8 cellular contexts compared by ENCODE assay signal in the genomic region with DNA sequence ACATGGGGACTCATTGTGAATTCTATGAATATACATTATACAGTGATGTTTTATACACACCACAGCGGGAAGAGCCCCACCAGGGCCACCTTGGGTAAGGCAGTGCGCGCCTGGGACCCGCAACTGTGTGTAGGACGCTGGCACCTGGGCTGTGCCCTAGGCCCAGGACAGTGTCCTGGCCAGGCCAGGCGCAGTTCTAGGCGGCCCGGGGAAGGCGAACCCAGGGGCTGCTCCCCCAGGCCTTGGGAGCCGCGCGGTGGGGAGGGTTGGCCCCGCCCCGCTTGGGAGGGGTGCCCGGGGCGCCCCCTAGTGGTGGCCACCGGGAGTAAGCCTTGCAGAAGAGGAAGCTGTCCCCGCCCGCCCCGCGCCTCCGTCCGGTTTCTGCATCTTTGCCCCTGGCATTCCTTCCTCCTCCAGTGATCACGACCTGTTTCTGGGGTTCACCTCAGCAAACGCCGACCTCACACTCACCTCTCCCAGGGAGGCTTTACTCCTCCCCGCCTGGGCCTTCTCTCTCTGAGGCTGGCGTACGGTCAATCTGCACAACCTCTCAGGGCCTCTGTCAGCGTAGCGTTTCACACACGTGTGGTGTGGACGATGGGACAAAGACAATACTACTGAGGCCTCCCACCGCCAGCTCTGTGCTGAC. TPM values are rescaled to one million over a fixed set of nuclear protein-coding genes. Genes with fewer than 3 reads are reported as not detected.
DNase-seq lines count a peak whose midpoint lies in the region; ATAC-seq and TF ChIP-seq lines count a peak whose summit lies in the region.

No MANE protein-coding gene starts in this region.

- peak in 1 of 2 donors; percentile 17 for TF ChIP-seq EP300 in tibial nerve (IDR thresholded peaks at IDR 0.05)

- peak overlapping the region; percentile 90 for H4K8ac ChIP-seq in trophoblast cell (ENCODE audit: low read depth, low read length)

- H3K4me1 ChIP-seq in HUES6 (ENCODE audit: control insufficient read depth, insufficient read depth, low read length) (peaks cover 18% of the 10 kb centered on the region), trophoblast cell (ENCODE audit: control insufficient read depth in 1 of 2, insufficient read depth in 2 of 2, low read length in 2 of 2) (peaks cover 7 to 9% of the 10 kb centered on the region in 2 experiments), tibial nerve (peaks cover 0 to 12% (median 6%) of the 10 kb centered on the region in 4 donors)

- H3K4me3 ChIP-seq in HUES6 (ENCODE audit: low read depth, low read length) (peak overlapping the region; percentile 49), trophoblast cell (ENCODE audit: low read depth, low read length) (no peak overlapping the region), tibial nerve (peak overlapping the region in 3 of 4 donors; percentile 3 to 38 (median 27))

- H3K9ac ChIP-seq in HUES6 (ENCODE audit: low read length) = peak overlapping the region; percentile 56
- H3K9ac ChIP-seq in trophoblast cell (ENCODE audit: low read length) = no peak overlapping the region

- peak overlapping the region; percentile 22 for H3K4ac ChIP-seq in trophoblast cell (ENCODE audit: low read depth, low read length)

- DNase-seq in AG09319 (ENCODE audit: extremely low read depth, low read depth) (no peak), SHP77 (lab: John Stamatoyannopoulos, UW) (peak; percentile 62 to 69), Right ventricle myocardium inferior (ENCODE audit: missing footprints) (peak; percentile 95), trophoblast cell (peak; percentile 59 to 81), tibial nerve (ENCODE audit: low spot score in 2 of 2) (peak; percentile 64 to 68)
- peak; percentile 79 for DNase-seq in activated gamma-delta T cell treated with anti-CD3 and anti-CD28 coated beads, Interleukin-2, amount 50 U/mL, for 16 hours (ENCODE audit: low read depth)

- intact Hi-C loops in Right ventricle myocardium inferior (cut with DNase I) = no loop called here

- H3K36me3 ChIP-seq in HUES6 (ENCODE audit: control insufficient read depth, insufficient read depth, low read length) = no peaks in the 10 kb centered on the region
- H3K36me3 ChIP-seq in trophoblast cell (ENCODE audit: control insufficient read depth in 1 of 2, insufficient read depth in 2 of 2, low read length in 2 of 2) = no peaks in the 10 kb centered on the region
- no peaks in the 10 kb centered on the region for H3K36me3 ChIP-seq in tibial nerve

- TF ChIP-seq CTCF in AG09319 (IDR thresholded peaks at IDR 0.05; ENCODE audit: low read depth, low read length) = peak; percentile 86
- peak; percentile 98 to 99 (median 98) for TF ChIP-seq CTCF in tibial nerve (IDR thresholded peaks at IDR 0.05)

- peak overlapping the region; percentile 54 for H3K4me2 ChIP-seq in trophoblast cell (ENCODE audit: low read length)

- WGBS in trophoblast cell (ENCODE audit: extremely low coverage, insufficient coverage, insufficient read length) = no CpG with 5 or more reads among the region's 34 CpGs
- WGBS in tibial nerve, 2 donors = 9 to 16% methylated on average over 17 to 34 of the region's 34 CpGs

- no peaks in the 10 kb centered on the region for H3K9me3 ChIP-seq in HUES6 (ENCODE audit: control insufficient read depth, insufficient read depth, low read depth, low read length)
- no peaks in the 10 kb centered on the region for H3K9me3 ChIP-seq in trophoblast cell (ENCODE audit: insufficient read depth, low read depth, low read length)
- no peaks in the 10 kb centered on the region for H3K9me3 ChIP-seq in tibial nerve

- H2AFZ ChIP-seq in trophoblast cell (ENCODE audit: insufficient read depth, low read length, poor library complexity) = peak overlapping the region; percentile 94

- peak overlapping the region; percentile 77 for H2BK120ac ChIP-seq in trophoblast cell (ENCODE audit: insufficient read depth, low read length, poor library complexity)

- no peak overlapping the region for H3K23ac ChIP-seq in trophoblast cell (ENCODE audit: low read length)

- H2AK5ac ChIP-seq in trophoblast cell (ENCODE audit: low read length) = no peak overlapping the region

- no peak overlapping the region for H3K27ac ChIP-seq in HUES6 (ENCODE audit: low read depth, low read length)
- no peak overlapping the region for H3K27ac ChIP-seq in trophoblast cell (ENCODE audit: low read depth, low read length)
- peak overlapping the region in 3 of 4 donors; percentile 58 to 80 (median 59) for H3K27ac ChIP-seq in tibial nerve

- H4K91ac ChIP-seq in trophoblast cell (ENCODE audit: low read depth, low read length) = peak overlapping the region; percentile 60

- H3K14ac ChIP-seq in trophoblast cell (ENCODE audit: low read length) = peak overlapping the region; percentile 69

- H2BK12ac ChIP-seq in trophoblast cell (ENCODE audit: low read length) = peak overlapping the region; percentile 29

- H3K79me1 ChIP-seq in trophoblast cell (ENCODE audit: low read length) = peaks cover 6% of the 10 kb centered on the region

- H3K79me2 ChIP-seq in trophoblast cell (ENCODE audit: control insufficient read depth, insufficient read depth, low read length, poor library complexity) = no peaks in the 10 kb centered on the region

- peak overlapping the region; percentile 24 for H2BK5ac ChIP-seq in trophoblast cell (ENCODE audit: low read depth, low read length, poor library complexity)

- H4K12ac ChIP-seq in trophoblast cell (ENCODE audit: low read depth, low read length) = peak overlapping the region; percentile 76

- H3K18ac ChIP-seq in trophoblast cell (ENCODE audit: low read length) = peak overlapping the region; percentile 45

- no peak for TF ChIP-seq POLR2A in tibial nerve (IDR thresholded peaks at IDR 0.05)

- H3K27me3 ChIP-seq in HUES6 (ENCODE audit: control insufficient read depth, insufficient read depth, low read length) = no peaks in the 10 kb centered on the region
- H3K27me3 ChIP-seq in trophoblast cell (ENCODE audit: insufficient read depth, low read length) = no peaks in the 10 kb centered on the region
- H3K27me3 ChIP-seq in tibial nerve = no peaks in the 10 kb centered on the region

- ATAC-seq in GM19025 (IDR thresholded peaks at IDR 0.05; ENCODE audit: low read depth, unreplicated experiment) = peak; percentile 67
- ATAC-seq in Right ventricle myocardium inferior = peak; percentile 94

RNA-seq across cellular contexts. Expression of gene EHD1, which starts 9.5 kb away (rescaled TPM):
- total RNA-seq in Right ventricle myocardium inferior = 56.0 TPM
- polyA plus RNA-seq in trophoblast cell (2013) = 138 and 148 TPM in 2 replicates
- 10 to 100 TPM; 35.2 to 93.9 (median 42.6) TPM for total RNA-seq in tibial nerve

RNA-seq across cellular contexts. Expression of gene ATG2A, which starts 29.1 kb away (rescaled TPM):
- 10.7 TPM for total RNA-seq in Right ventricle myocardium inferior
- polyA plus RNA-seq in trophoblast cell (2013) = 16.5 and 17.3 TPM in 2 replicates
- total RNA-seq in tibial nerve = 10 to 100 TPM; 33.0 to 93.6 (median 45.8) TPM

RNA-seq across cellular contexts. Expression of gene PPP2R5B, which starts 36.6 kb away (rescaled TPM):
- total RNA-seq in Right ventricle myocardium inferior = 20.6 TPM
- 10.5 and 11.1 TPM in 2 replicates for polyA plus RNA-seq in trophoblast cell (2013)
- 10 to 100 TPM; 10.7 to 21.4 (median 20.2) TPM for total RNA-seq in tibial nerve

RNA-seq across cellular contexts. Expression of gene CDC42BPG, which starts 43.4 kb away (rescaled TPM):
- total RNA-seq in Right ventricle myocardium inferior (0.16 TPM), tibial nerve (under 1 TPM in 3 of 4 donors, not detected in 1; under 0.01 to 0.30 (median 0.21) TPM)
- polyA plus RNA-seq in trophoblast cell (2013) = 19.4 and 20.9 TPM in 2 replicates

RNA-seq across cellular contexts. Expression of gene GPHA2, which starts 47.8 kb away (rescaled TPM):
- total RNA-seq in Right ventricle myocardium inferior (not detected), tibial nerve (not detected)
- 0.19 TPM in 1 of 2 replicates, not detected in the other for polyA plus RNA-seq in trophoblast cell (2013)

Comparison
In these comparisons a context has a peak if more than half of its experiments do, and no peak if none do; other contexts are left out.
1. H3K27ac ChIP-seq: peak in tibial nerve (3 of 4); none in HUES6 (single experiment) and trophoblast cell (single experiment).